Comparison of ENCODE assay signal across 24 cellular contexts in genomic region chr1:167126811-167127210, GRCh38. TPM values are rescaled to one million over a fixed set of nuclear protein-coding genes. Genes with fewer than 3 reads are reported as not detected.
A peak's percentile ranks its signal among the peaks of the same experiment; 100 is the strongest.
DNase-seq lines count a peak whose midpoint lies in the region; ATAC-seq and TF ChIP-seq lines count a peak whose summit lies in the region.
"Had no signal": no experiment of that assay in that cellular context is flagged by ENCODE, and none has a peak within 500 bp of the region (broad histone marks: within the 10 kb centered on the region; RNA-seq: fewer than 3 reads in every experiment).

No MANE protein-coding gene starts in this region.

- CTCF ChIA-PET in CD4-positive, alpha-beta T cell (lab: Charles Lee) = no interaction called here

- H3K9me3 Mint-ChIP-seq in CD4-positive, alpha-beta T cell = no peaks in the 10 kb centered on the region
- H3K9me3 Mint-ChIP-seq: H9 had no signal

- H3K4me2 ChIP-seq in osteoblast (ENCODE audit: insufficient read depth, low read length) = no peak overlapping the region

- H3K36me3 ChIP-seq in right atrium auricular region (peaks cover 70% of the 10 kb centered on the region), osteoblast (ENCODE audit: insufficient read depth, low read length) (no peaks in the 10 kb centered on the region)
- H3K36me3 ChIP-seq: Peyer's patch had no signal

- no peaks in the 10 kb centered on the region for H3K36me3 Mint-ChIP-seq in CD4-positive, alpha-beta T cell (ENCODE audit: low read depth)
- H3K36me3 Mint-ChIP-seq: CD14-positive monocyte had no signal

- no peak overlapping the region for H2AFZ ChIP-seq in osteoblast (ENCODE audit: low read length)
- H2AFZ ChIP-seq: GM23248 had no signal

- H3K9me3 ChIP-seq in right atrium auricular region (no peaks in the 10 kb centered on the region), osteoblast (ENCODE audit: low read depth, low read length) (no peaks in the 10 kb centered on the region)
- H3K9me3 ChIP-seq in CD4-positive, alpha-beta T cell (ENCODE audit: control insufficient read depth, low read length) = no peaks in the 10 kb centered on the region
- H3K9me3 ChIP-seq: Peyer's patch, SJCRH30 had no signal

- peaks cover 2% of the 10 kb centered on the region for H3K4me1 Mint-ChIP-seq in CD4-positive, alpha-beta T cell (ENCODE audit: low read depth)
- H3K4me1 Mint-ChIP-seq: B cell had no signal

- TF ChIP-seq CTCF in right atrium auricular region (IDR thresholded peaks at IDR 0.05) = no peak
- no peak for TF ChIP-seq CTCF in dorsolateral prefrontal cortex (IDR thresholded peaks at IDR 0.05 in 54 of 56, conservative IDR thresholded peaks at IDR 0.05 in 2 of 56; ENCODE audit: low read depth in 1 of 56, partially characterized antibody in 56 of 56)
- no peak for TF ChIP-seq CTCF in osteoblast (IDR thresholded peaks at IDR 0.05; ENCODE audit: extremely low read depth, low read depth, low read length)
- no peak for TF ChIP-seq CTCF in CD4-positive, alpha-beta T cell (IDR thresholded peaks at IDR 0.05)

- H4K20me1 ChIP-seq in osteoblast (ENCODE audit: insufficient read depth, low read length) = no peaks in the 10 kb centered on the region

- H3K4me1 ChIP-seq in right atrium auricular region = no peaks in the 10 kb centered on the region
- no peaks in the 10 kb centered on the region for H3K4me1 ChIP-seq in osteoblast (ENCODE audit: insufficient read depth, low read length)
- H3K4me1 ChIP-seq: Peyer's patch, SJCRH30 had no signal

- peaks cover 12% of the 10 kb centered on the region for H3K27me3 Mint-ChIP-seq in CD4-positive, alpha-beta T cell

- H3K79me2 ChIP-seq in osteoblast (ENCODE audit: insufficient read depth, low read length) = no peaks in the 10 kb centered on the region

- ATAC-seq in left ventricle myocardium superior (peak; percentile 22), HG03457 (IDR thresholded peaks at IDR 0.05; ENCODE audit: unreplicated experiment) (no peak)
- ATAC-seq in CD4-positive, alpha-beta T cell (ENCODE audit: poor library complexity) = no peak
- ATAC-seq: SK-N-SH treated with all-trans-retinoic acid at 6 μM for 48 hours had no signal

- H3K4me3 ChIP-seq in right atrium auricular region (no peak overlapping the region), dorsolateral prefrontal cortex (peak overlapping the region in 7 of 59 donors; percentile 3 to 38 (median 22)), osteoblast (ENCODE audit: insufficient read depth, low read length) (no peak overlapping the region)
- H3K4me3 ChIP-seq: GM23248, Peyer's patch, SJCRH30 had no signal

- H3K27ac ChIP-seq in right atrium auricular region (no peak overlapping the region), dorsolateral prefrontal cortex (peak overlapping the region in 35 of 59 donors; percentile 9 to 85 (median 66)), osteoblast (ENCODE audit: low read depth, low read length) (no peak overlapping the region)
- H3K27ac ChIP-seq in CD4-positive, alpha-beta T cell (ENCODE audit: low read depth, low read length) = no peak overlapping the region
- H3K27ac ChIP-seq: GM23248, Peyer's patch, SJCRH30 had no signal

- no peak overlapping the region for H3K4me3 Mint-ChIP-seq in CD4-positive, alpha-beta T cell
- H3K4me3 Mint-ChIP-seq: B cell, CD14-positive monocyte, H9 had no signal

- H3K27me3 ChIP-seq in right atrium auricular region (no peaks in the 10 kb centered on the region), dorsolateral prefrontal cortex (peaks cover 0 to 7% (median 0%) of the 10 kb centered on the region in 45 donors), osteoblast (ENCODE audit: insufficient read depth, low read length) (no peaks in the 10 kb centered on the region)
- peaks cover 3% of the 10 kb centered on the region for H3K27me3 ChIP-seq in CD4-positive, alpha-beta T cell (ENCODE audit: control insufficient read depth, insufficient read depth, low read length)
- H3K27me3 ChIP-seq: Peyer's patch, SJCRH30 had no signal

- POLR2A ChIA-PET in CD4-positive, alpha-beta T cell (lab: Charles Lee) = no interaction called here

- DNase-seq in left ventricle myocardium superior = peak; percentile 47
- no peak for DNase-seq in right atrium auricular region (ENCODE audit: low spot score)
- DNase-seq in dorsolateral prefrontal cortex = peak in 8 of 10 donors; percentile 46 to 82 (median 69)
- peak; percentile 72 for DNase-seq in osteoblast (ENCODE audit: insufficient read length, low spot score, missing footprints)
- DNase-seq in CD4-positive, alpha-beta T cell = no peak
- DNase-seq in DMS 273 treated with DMSO at 0.1 percent for 48 hours (lab: John Stamatoyannopoulos, UW) = no peak
- DNase-seq: Calu3, DMS153, DND-41, GM23248, H9, KG1, MM.1S, NCI-H2029, NCI-H446 treated with DMSO at 0.1 percent for 48 hours, NCI-H526, OCI-M1, Peyer's patch, SJCRH30 had no signal

- intact Hi-C loops in left ventricle myocardium superior (cut with micrococcal nuclease) (no loop called here), dorsolateral prefrontal cortex (cut with DNase I) (loop anchor here (5.0 kb wide), 2 partner anchors 60 to 95 kb away; partner anchors contain the start of gene POU2F1 (in 1 of the 2))
- intact Hi-C loops in CD4-positive, alpha-beta T cell (cut with DNase I, micrococcal nuclease) = no loop called here

- no peak overlapping the region for H3K27ac Mint-ChIP-seq in CD4-positive, alpha-beta T cell
- H3K27ac Mint-ChIP-seq: B cell had no signal

RNA-seq across cellular contexts. Expression of gene STYXL2, which starts 32.9 kb away (rescaled TPM):
- total RNA-seq in left ventricle myocardium superior (121 TPM), right atrium auricular region (100 to 1,000 TPM in 1 of 2 donors, 10 to 100 TPM in 1; 60.2 to 148 TPM), dorsolateral prefrontal cortex (1 to 10 TPM in 30 of 120 experiments, under 1 TPM in 90; 0.14 to 2.6 (median 0.71) TPM), osteoblast (not detected in 2 replicates)
- total RNA-seq in CD4-positive, alpha-beta T cell = not detected
- total RNA-seq: A673, B cell, Calu3, GM23248, Peyer's patch had no signal

RNA-seq across cellular contexts. Expression of gene GPA33, which starts 36.6 kb away (rescaled TPM):
- total RNA-seq in left ventricle myocardium superior (0.07 TPM), right atrium auricular region (1 to 10 TPM in 1 of 2 donors, not detected in 1; 1.5 TPM), dorsolateral prefrontal cortex (1 to 10 TPM in 1 of 120 experiments, under 1 TPM in 54, not detected in 65; 0.13 to 1.1 (median 0.28) TPM), osteoblast (not detected in 2 replicates)
- total RNA-seq in CD4-positive, alpha-beta T cell = 1 to 10 TPM; 4.8 to 5.0 TPM
- total RNA-seq: A673, Calu3, GM23248, H9 had no signal

Comparison
In these comparisons a context has a peak if more than half of its experiments do, and no peak if none do; other contexts are left out.
1. DNase-seq: peak in left ventricle myocardium superior (single experiment), dorsolateral prefrontal cortex (8 of 10) and osteoblast (single experiment); none in right atrium auricular region (single experiment), CD4-positive, alpha-beta T cell (0 of 10) and DMS 273 treated with DMSO at 0.1 percent for 48 hours (single experiment).
2. H3K27ac ChIP-seq: peak in dorsolateral prefrontal cortex (35 of 59); none in right atrium auricular region (0 of 2), osteoblast (single experiment) and CD4-positive, alpha-beta T cell (single experiment).
3. RNA of gene STYXL2, which starts 32.9 kb away (total RNA-seq): 60.2 to 148 TPM in right atrium auricular region and 121 TPM in left ventricle myocardium superior (single experiment); 0.14 to 2.6 TPM in dorsolateral prefrontal cortex, not detected in osteoblast and not detected in CD4-positive, alpha-beta T cell; every median in the first group is over 10 times any median in the second.
4. intact Hi-C loops: an anchor here in dorsolateral prefrontal cortex (5.0 kb wide); none called in left ventricle myocardium superior and CD4-positive, alpha-beta T cell.